In the genomic region with DNA sequence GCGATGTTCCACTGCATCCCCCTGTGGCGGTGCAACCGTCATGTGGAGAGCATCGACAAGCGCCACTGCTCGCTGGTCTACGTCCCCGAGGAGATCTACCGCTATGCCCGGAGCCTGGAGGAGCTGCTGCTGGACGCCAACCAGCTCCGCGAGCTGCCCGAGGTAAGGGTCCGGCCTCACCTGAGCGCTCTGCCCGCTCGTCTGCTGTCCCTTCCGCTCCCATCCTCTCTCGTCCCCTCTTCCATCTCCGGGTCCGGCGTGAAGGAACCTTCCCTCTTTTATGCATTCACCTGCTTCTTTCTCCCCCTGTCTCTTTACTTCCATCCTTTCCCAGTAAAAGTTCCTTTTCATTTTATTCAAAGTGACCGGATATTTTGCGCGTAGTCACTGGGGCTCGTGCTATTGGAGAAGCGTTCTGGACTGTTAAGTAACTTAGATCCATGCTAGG, we compare ENCODE assay signal across 8 cellular contexts. TPM values are rescaled to one million over a fixed set of nuclear protein-coding genes. Genes with fewer than 3 reads are reported as not detected.
DNase-seq lines count a peak whose midpoint lies in the region; ATAC-seq and TF ChIP-seq lines count a peak whose summit lies in the region.

No MANE protein-coding gene starts in this region.

- H3K27me3 Mint-ChIP-seq in T-helper 17 cell = peaks cover 8% of the 10 kb centered on the region
- no peaks in the 10 kb centered on the region for H3K27me3 Mint-ChIP-seq in progenitor cell of endocrine pancreas

- H3K9me3 Mint-ChIP-seq in progenitor cell of endocrine pancreas (ENCODE audit: low read depth) = peaks cover 5% of the 10 kb centered on the region

- TF ChIP-seq CTCF in foreskin fibroblast (IDR thresholded peaks at IDR 0.05; ENCODE audit: low read depth, low read length) = no peak
- TF ChIP-seq CTCF in progenitor cell of endocrine pancreas (IDR thresholded peaks at IDR 0.05; ENCODE audit: unreplicated experiment) = no peak

- H3K9me3 ChIP-seq in T-helper 17 cell (ENCODE audit: control insufficient read depth, low read length, poor library complexity, severe bottlenecking) = no peaks in the 10 kb centered on the region

- H3K4me3 ChIP-seq in foreskin fibroblast (ENCODE audit: low read depth in 1 of 2, low read length in 2 of 2) = peak overlapping the region; percentile 86 to 91

- H3K4me3 Mint-ChIP-seq in T-helper 17 cell = peak overlapping the region; percentile 98
- H3K4me3 Mint-ChIP-seq in progenitor cell of endocrine pancreas (ENCODE audit: low read depth) = peak overlapping the region; percentile 90

- H3K4me1 Mint-ChIP-seq in T-helper 17 cell (peaks cover 43% of the 10 kb centered on the region), progenitor cell of endocrine pancreas (ENCODE audit: low read depth) (peaks cover 50% of the 10 kb centered on the region)

- DNase-seq in NCI-H2081 (lab: John Stamatoyannopoulos, UW) (peak; percentile 18 to 67), NCI-H2081 treated with DMSO at 0.1 percent for 48 hours (lab: John Stamatoyannopoulos, UW) (no peak), T-helper 17 cell (no peak), foreskin fibroblast (no peak), progenitor cell of endocrine pancreas (ENCODE audit: low spot score, unreplicated experiment) (no peak), HuH-7 (ENCODE audit: low spot score) (no peak)
- DNase-seq in stimulated activated CD4-positive, alpha-beta T cell treated with anti-CD3 and anti-CD28 coated beads, Interleukin-4, amount 100 ng/mL, for 1 hour = no peak

- peaks cover 2% of the 10 kb centered on the region for H3K36me3 Mint-ChIP-seq in T-helper 17 cell (ENCODE audit: low read depth)
- peaks cover 8% of the 10 kb centered on the region for H3K36me3 Mint-ChIP-seq in progenitor cell of endocrine pancreas (ENCODE audit: insufficient read depth)

- H3K27ac Mint-ChIP-seq in T-helper 17 cell (peak overlapping the region; percentile 88), progenitor cell of endocrine pancreas (peak overlapping the region; percentile 98)

- ATAC-seq in HG03432 (IDR thresholded peaks at IDR 0.05; ENCODE audit: unreplicated experiment) = peak; percentile 29
- ATAC-seq in T-helper 17 cell = no peak

RNA-seq across cellular contexts. Expression of gene LRRC1, which starts 0.5 kb away (rescaled TPM):
- total RNA-seq in T-helper 17 cell = 1 to 10 TPM; 2.5 to 4.0 TPM
- total RNA-seq in progenitor cell of endocrine pancreas = 36.2 and 39.2 TPM in 2 replicates

Comparison
In these comparisons a context has a peak if more than half of its experiments do, and no peak if none do; other contexts are left out.
1. DNase-seq: peak in NCI-H2081 (2 of 2); none in NCI-H2081 treated with DMSO at 0.1 percent for 48 hours (single experiment), T-helper 17 cell (0 of 3), foreskin fibroblast (0 of 2), progenitor cell of endocrine pancreas (single experiment), stimulated activated CD4-positive, alpha-beta T cell treated with anti-CD3 and anti-CD28 coated beads, Interleukin-4, amount 100 ng/mL, for 1 hour (single experiment) and HuH-7 (single experiment).